10 cellular contexts compared by ENCODE assay signal in the genomic region with DNA sequence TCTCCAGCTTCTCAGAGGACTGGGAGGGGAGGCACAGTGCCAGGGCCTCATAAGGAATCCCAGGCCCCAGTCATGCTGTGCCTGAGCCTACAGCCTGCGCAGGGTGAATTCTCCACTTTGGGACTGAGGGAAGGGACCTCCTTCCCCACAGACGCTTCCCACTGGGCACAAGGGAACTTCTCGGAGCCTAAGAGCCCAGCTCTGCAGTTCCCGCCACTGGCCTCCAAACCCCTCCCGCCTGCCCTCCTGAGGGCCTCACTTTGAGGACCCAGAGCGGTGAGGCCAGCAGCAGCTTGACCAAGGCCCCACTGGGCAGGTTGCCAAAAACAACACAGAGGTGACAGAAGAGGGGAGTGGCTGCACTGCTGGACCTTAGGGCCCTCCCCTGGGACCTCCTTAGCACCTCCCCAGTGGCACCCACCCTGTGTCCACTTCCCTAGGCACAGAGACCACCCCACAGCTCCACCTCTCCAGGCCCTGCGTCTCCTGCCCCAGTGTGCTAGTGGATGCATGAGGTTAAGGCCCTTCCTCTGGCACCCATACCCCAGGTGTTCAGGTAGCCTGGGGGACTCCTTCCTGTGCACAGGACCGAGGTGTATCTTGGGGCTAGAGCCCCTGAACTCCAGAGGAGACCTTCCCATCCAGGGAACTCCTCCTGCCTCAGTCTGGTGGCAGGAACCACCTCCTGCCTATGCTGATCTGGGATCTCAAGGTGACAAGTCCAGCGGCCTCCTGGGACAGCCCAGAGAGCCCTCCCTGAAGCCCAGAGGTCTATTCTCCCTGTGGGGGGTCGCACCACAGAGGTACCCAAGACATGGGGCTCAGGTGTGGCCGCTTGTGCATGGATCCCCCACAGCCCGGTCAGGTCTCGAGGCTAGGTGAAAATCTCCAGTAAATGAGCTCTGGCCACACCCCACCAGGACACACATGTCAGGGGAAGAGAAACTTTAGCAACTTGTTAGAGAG. TPM values are rescaled to one million over a fixed set of nuclear protein-coding genes. Genes with fewer than 3 reads are reported as not detected.
DNase-seq lines count a peak whose midpoint lies in the region; ATAC-seq and TF ChIP-seq lines count a peak whose summit lies in the region.
"Had no signal": no experiment of that assay in that cellular context is flagged by ENCODE, and none has a peak within 500 bp of the region (broad histone marks: within the 10 kb centered on the region; RNA-seq: fewer than 3 reads in every experiment).

No MANE protein-coding gene starts in this region.

- H3K36me3 ChIP-seq in lower lobe of right lung, result peaks cover 26% of the 10 kb centered on the region
- H3K36me3 ChIP-seq in thyroid gland, result peaks cover 6 to 10% of the 10 kb centered on the region in 2 donors

- TF ChIP-seq POLR2A in thyroid gland (IDR thresholded peaks at IDR 0.05), result no peak

- 59 to 69% methylated on average over 9 to 11 of the region's 13 CpGs for WGBS in thyroid gland, 2 donors

- DNase-seq in NCI-H2196 treated with DMSO at 0.1 percent for 48 hours (lab: John Stamatoyannopoulos, UW; ENCODE audit: unreplicated experiment) (peak; percentile 22), dermis blood vessel endothelial cell (peak; percentile 52), lower lobe of right lung (peak; percentile 85), thyroid gland (peak; percentile 76 to 78), midbrain (lab: John Stamatoyannopoulos, UW) (no peak)
- no peak for DNase-seq in activated CD4-positive, alpha-beta T cell treated with anti-CD3 and anti-CD28 coated beads for 4 hours
- no peak for DNase-seq in activated CD4-positive, alpha-beta T cell treated with anti-CD3 and anti-CD28 coated beads, Interleukin-2, amount 50 U/mL, for 48 hours
- DNase-seq: activated CD4-positive, alpha-beta memory T cell treated with anti-CD3 and anti-CD28 coated beads, Interleukin-2, amount 10 ng/mL, durations not matched to agents 7 days and 5 days; amniotic stem cell; NCI-H2029 treated with DMSO at 0.1 percent for 48 hours had no signal

- H3K9me3 ChIP-seq in lower lobe of right lung, result no peaks in the 10 kb centered on the region
- no peaks in the 10 kb centered on the region for H3K9me3 ChIP-seq in thyroid gland

- ATAC-seq in lower lobe of right lung, result peak in 1 of 2 donors; percentile 4

- H3K4me3 ChIP-seq in lower lobe of right lung (peak overlapping the region; percentile 68), thyroid gland (replicated peaks in 1 of 3) (peak overlapping the region in 1 of 3 donors; percentile 14)

- H3K4me1 ChIP-seq in lower lobe of right lung, result peaks cover 60% of the 10 kb centered on the region
- H3K4me1 ChIP-seq in thyroid gland, result peaks cover 39 to 43% of the 10 kb centered on the region in 2 donors

- intact Hi-C loops in lower lobe of right lung (cut with DNase I) (no loop called here), thyroid gland (cut with DNase I) (no loop called here)

- no peaks in the 10 kb centered on the region for H3K27me3 ChIP-seq in lower lobe of right lung (ENCODE audit: low read depth)
- no peaks in the 10 kb centered on the region for H3K27me3 ChIP-seq in thyroid gland

- TF ChIP-seq CTCF in lower lobe of right lung (IDR thresholded peaks at IDR 0.05), result no peak
- no peak for TF ChIP-seq CTCF in thyroid gland (IDR thresholded peaks at IDR 0.05)

- H3K27ac ChIP-seq in lower lobe of right lung (peak overlapping the region; percentile 86), thyroid gland (peak overlapping the region; percentile 16 to 87 (median 70))

RNA-seq across cellular contexts. Expression of a gene that starts 3.4 kb away (rescaled TPM):
- total RNA-seq in dermis blood vessel endothelial cell, result 12.1 and 30.4 TPM in 2 replicates
- 68.8 TPM for total RNA-seq in lower lobe of right lung
- 10 to 100 TPM; 15.0 to 87.2 (median 21.7) TPM for total RNA-seq in thyroid gland

RNA-seq across cellular contexts. Expression of a gene that starts 4.4 kb away (rescaled TPM):
- total RNA-seq in dermis blood vessel endothelial cell (14.5 and 16.8 TPM in 2 replicates), lower lobe of right lung (20.4 TPM), thyroid gland (10 to 100 TPM; 11.6 to 46.6 (median 25.8) TPM)

RNA-seq across cellular contexts. Expression of a gene that starts 13.6 kb away (rescaled TPM):
- 14.8 and 21.9 TPM in 2 replicates for total RNA-seq in dermis blood vessel endothelial cell
- 111 TPM for total RNA-seq in lower lobe of right lung
- 10 to 100 TPM; 35.6 to 73.5 (median 53.8) TPM for total RNA-seq in thyroid gland

RNA-seq across cellular contexts. Expression of a gene that starts 55.5 kb away (rescaled TPM):
- total RNA-seq in dermis blood vessel endothelial cell (50.4 and 70.6 TPM in 2 replicates), lower lobe of right lung (89.5 TPM), thyroid gland (100 to 1,000 TPM in 1 of 4 donors, 10 to 100 TPM in 3; 52.1 to 116 (median 92.7) TPM)

Comparison
In these comparisons a context has a peak if more than half of its experiments do, and no peak if none do; other contexts are left out.
1. DNase-seq: peak in NCI-H2196 treated with DMSO at 0.1 percent for 48 hours (single experiment), dermis blood vessel endothelial cell (single experiment), lower lobe of right lung (single experiment) and thyroid gland (2 of 2); none in activated CD4-positive, alpha-beta T cell treated with anti-CD3 and anti-CD28 coated beads for 4 hours (0 of 2), activated CD4-positive, alpha-beta T cell treated with anti-CD3 and anti-CD28 coated beads, Interleukin-2, amount 50 U/mL, for 48 hours (0 of 2) and midbrain (single experiment).